18 cellular contexts compared by ENCODE assay signal in the genomic region with DNA sequence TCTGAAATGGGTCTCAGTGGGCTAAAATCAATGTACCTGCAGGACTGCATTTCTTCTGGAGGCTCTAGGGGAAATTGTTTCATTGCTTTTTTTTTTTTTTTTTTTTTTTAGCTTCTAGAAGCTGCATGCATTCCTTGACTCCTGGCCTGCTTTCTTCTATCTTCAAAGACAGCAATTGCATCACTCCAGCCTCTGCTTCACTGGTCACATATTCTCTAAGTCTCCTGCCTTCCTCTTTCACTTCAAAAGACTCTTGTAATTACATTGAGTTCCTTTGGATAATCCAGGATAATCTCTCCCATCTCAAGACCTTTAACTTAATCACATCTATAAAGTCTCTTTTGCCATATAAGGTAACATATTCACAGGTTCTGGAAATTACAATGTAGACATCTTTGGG.
"Had no signal": no experiment of that assay in that cellular context is flagged by ENCODE, and none has a peak within 500 bp of the region (broad histone marks: within the 10 kb centered on the region; RNA-seq: fewer than 3 reads in every experiment).

No MANE protein-coding gene starts in this region.

- H3K9me3 ChIP-seq: thyroid gland had no signal

- H3K4me1 ChIP-seq: thyroid gland had no signal

- DNase-seq: activated CD4-positive, alpha-beta T cell treated with anti-CD3 and anti-CD28 coated beads for 1 hour; activated CD4-positive, alpha-beta T cell treated with anti-CD3 and anti-CD28 coated beads, Interleukin-2, amount 50 U/mL, for 48 hours; activated T-cell treated with anti-CD3 and anti-CD28 coated beads for 4 hours; amniotic stem cell; foreskin melanocyte; glutamatergic neuron; hypothalamus; kidney; natural killer cell; occipital lobe; retina; stimulated activated CD8-positive, alpha-beta memory T cell treated with anti-CD3 and anti-CD28 coated beads, Interleukin-4, amount 100 ng/mL, for 48 hours; stimulated activated naive CD4-positive, alpha-beta T cell; T-helper 17 cell; thyroid gland; WERI-Rb-1 had no signal

- H3K27me3 ChIP-seq: cardiac muscle cell, thyroid gland had no signal

- H3K36me3 ChIP-seq: cardiac muscle cell, thyroid gland, WERI-Rb-1 had no signal

- H3K4me3 ChIP-seq: cardiac muscle cell, lung, thyroid gland had no signal
